Comparison of ENCODE assay signal across 2 cellular contexts in genomic region chr7:101096957-101097347, GRCh38.
TF ChIP-seq lines count a peak whose summit lies in the region.

No MANE protein-coding gene starts in this region.

TF ChIP-seq in liver, 16 proteins besides CTCF, POLR2A, EP300 and RAD21:
- TF ChIP-seq EGR1 (IDR thresholded peaks at IDR 0.05; ENCODE audit: low read depth in 2 of 2): no peak
- no peak for TF ChIP-seq REST (IDR thresholded peaks at IDR 0.05)
- peak; percentile 23 for TF ChIP-seq HNF4G (IDR thresholded peaks at IDR 0.05)
- TF ChIP-seq FOXA2 (IDR thresholded peaks at IDR 0.05): no peak
- peak; percentile 43 to 64 for TF ChIP-seq RXRA (IDR thresholded peaks at IDR 0.05)
- TF ChIP-seq YY1 (IDR thresholded peaks at IDR 0.05): peak; percentile 5
- TF ChIP-seq NR2F2 (IDR thresholded peaks at IDR 0.05): no peak
- TF ChIP-seq, protein P1, sequence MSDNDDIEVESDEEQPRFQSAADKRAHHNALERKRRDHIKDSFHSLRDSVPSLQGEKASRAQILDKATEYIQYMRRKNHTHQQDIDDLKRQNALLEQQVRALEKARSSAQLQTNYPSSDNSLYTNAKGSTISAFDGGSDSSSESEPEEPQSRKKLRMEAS (IDR thresholded peaks at IDR 0.05): no peak
- TF ChIP-seq, protein P2, sequence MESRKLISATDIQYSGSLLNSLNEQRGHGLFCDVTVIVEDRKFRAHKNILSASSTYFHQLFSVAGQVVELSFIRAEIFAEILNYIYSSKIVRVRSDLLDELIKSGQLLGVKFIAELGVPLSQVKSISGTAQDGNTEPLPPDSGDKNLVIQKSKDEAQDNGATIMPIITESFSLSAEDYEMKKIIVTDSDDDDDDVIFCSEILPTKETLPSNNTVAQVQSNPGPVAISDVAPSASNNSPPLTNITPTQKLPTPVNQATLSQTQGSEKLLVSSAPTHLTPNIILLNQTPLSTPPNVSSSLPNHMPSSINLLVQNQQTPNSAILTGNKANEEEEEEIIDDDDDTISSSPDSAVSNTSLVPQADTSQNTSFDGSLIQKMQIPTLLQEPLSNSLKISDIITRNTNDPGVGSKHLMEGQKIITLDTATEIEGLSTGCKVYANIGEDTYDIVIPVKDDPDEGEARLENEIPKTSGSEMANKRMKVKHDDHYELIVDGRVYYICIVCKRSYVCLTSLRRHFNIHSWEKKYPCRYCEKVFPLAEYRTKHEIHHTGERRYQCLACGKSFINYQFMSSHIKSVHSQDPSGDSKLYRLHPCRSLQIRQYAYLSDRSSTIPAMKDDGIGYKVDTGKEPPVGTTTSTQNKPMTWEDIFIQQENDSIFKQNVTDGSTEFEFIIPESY (IDR thresholded peaks at IDR 0.05): no peak
- TF ChIP-seq SP1 (IDR thresholded peaks at IDR 0.05): no peak
- TF ChIP-seq JUND (IDR thresholded peaks at IDR 0.05): no peak
- no peak for TF ChIP-seq GABPA (IDR thresholded peaks at IDR 0.05 in 1 of 2, conservative IDR thresholded peaks at IDR 0.05 in 1 of 2)
- TF ChIP-seq TAF1 (conservative IDR thresholded peaks at IDR 0.05): no peak
- TF ChIP-seq, protein P3, sequence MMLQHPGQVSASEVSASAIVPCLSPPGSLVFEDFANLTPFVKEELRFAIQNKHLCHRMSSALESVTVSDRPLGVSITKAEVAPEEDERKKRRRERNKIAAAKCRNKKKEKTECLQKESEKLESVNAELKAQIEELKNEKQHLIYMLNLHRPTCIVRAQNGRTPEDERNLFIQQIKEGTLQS (IDR thresholded peaks at IDR 0.05): no peak
- TF ChIP-seq HNF4A (conservative IDR thresholded peaks at IDR 0.05): peak; percentile 65 to 66
- no peak for TF ChIP-seq FOXA1 (IDR thresholded peaks at IDR 0.05)

TF ChIP-seq in HepG2, 621 proteins besides CTCF, POLR2A, EP300 and RAD21:
- TF ChIP-seq NFRKB (IDR thresholded peaks at IDR 0.05) (no peak), KMT2B (CRISPR knock-in tag; IDR thresholded peaks at IDR 0.05) (no peak), ZNF460 (CRISPR knock-in tag; IDR thresholded peaks at IDR 0.05; ENCODE audit: borderline replicate concordance) (no peak), TEAD3 (CRISPR knock-in tag; optimal IDR thresholded peaks at IDR 0.05; ENCODE audit: borderline replicate concordance) (no peak)
